Comparison of ENCODE assay signal across 17 cellular contexts in genomic region chr9:88835772-88836171, GRCh38.
"Had no signal": no experiment of that assay in that cellular context is flagged by ENCODE, and none has a peak within 500 bp of the region (broad histone marks: within the 10 kb centered on the region; RNA-seq: fewer than 3 reads in every experiment).

No MANE protein-coding gene starts in this region.

- H3K36me3 Mint-ChIP-seq: activated naive CD8-positive, alpha-beta T cell treated with anti-CD3 and anti-CD28 coated beads for 36 hours; brain had no signal

- ATAC-seq: gastrocnemius medialis, left colon had no signal

- H3K4me1 ChIP-seq: gastrocnemius medialis, pancreas had no signal

- H3K27me3 Mint-ChIP-seq: brain had no signal

- H3K36me3 ChIP-seq: gastrocnemius medialis, pancreas, suprapubic skin had no signal

- DNase-seq: activated B cell treated with CpG ODN at 0.5 μM for 24 hours; activated CD8-positive, alpha-beta memory T cell treated with anti-CD3 and anti-CD28 coated beads, Interleukin-2, amount 50 U/mL, for 48 hours; activated gamma-delta T cell; activated naive CD8-positive, alpha-beta T cell treated with anti-CD3 and anti-CD28 coated beads for 36 hours; amygdala; cortex of kidney; effector CD4-positive, alpha-beta T cell; gastrocnemius medialis; left colon; pancreas; stimulated activated CD4-positive, alpha-beta T cell treated with anti-CD3 and anti-CD28 coated beads, Interleukin-4, amount 100 ng/mL, for 24 hours; stimulated activated CD8-positive, alpha-beta memory T cell treated with anti-CD3 and anti-CD28 coated beads, Interleukin-4, amount 100 ng/mL, for 48 hours; stimulated activated naive CD4-positive, alpha-beta T cell treated with Interleukin-2 at 50 U/mL for 16 hours; trophoblast cell had no signal

- H3K27me3 ChIP-seq: gastrocnemius medialis, pancreas had no signal

- H3K4me3 ChIP-seq: gastrocnemius medialis, pancreas, suprapubic skin had no signal

- H3K4me1 Mint-ChIP-seq: brain had no signal

- H3K27ac Mint-ChIP-seq: activated B cell treated with CpG ODN at 0.5 μM for 24 hours; activated CD4-positive, alpha-beta T cell treated with anti-CD3 and anti-CD28 coated beads, Interleukin-2, amount 10 ng/mL, durations not matched to agents 7 days and 5 days; brain had no signal

- H3K9me3 ChIP-seq: gastrocnemius medialis, pancreas, suprapubic skin had no signal

- H3K9me3 Mint-ChIP-seq: activated B cell treated with CpG ODN at 0.5 μM for 24 hours; activated CD4-positive, alpha-beta T cell treated with anti-CD3 and anti-CD28 coated beads, Interleukin-2, amount 10 ng/mL, durations not matched to agents 7 days and 5 days; activated naive CD8-positive, alpha-beta T cell treated with anti-CD3 and anti-CD28 coated beads for 36 hours had no signal

- H3K4me3 Mint-ChIP-seq: activated B cell treated with CpG ODN at 0.5 μM for 24 hours; activated CD4-positive, alpha-beta T cell treated with anti-CD3 and anti-CD28 coated beads, Interleukin-2, amount 10 ng/mL, durations not matched to agents 7 days and 5 days; activated naive CD8-positive, alpha-beta T cell treated with anti-CD3 and anti-CD28 coated beads for 36 hours; brain had no signal
